Comparison of ENCODE assay signal across 16 cellular contexts in the genomic region with DNA sequence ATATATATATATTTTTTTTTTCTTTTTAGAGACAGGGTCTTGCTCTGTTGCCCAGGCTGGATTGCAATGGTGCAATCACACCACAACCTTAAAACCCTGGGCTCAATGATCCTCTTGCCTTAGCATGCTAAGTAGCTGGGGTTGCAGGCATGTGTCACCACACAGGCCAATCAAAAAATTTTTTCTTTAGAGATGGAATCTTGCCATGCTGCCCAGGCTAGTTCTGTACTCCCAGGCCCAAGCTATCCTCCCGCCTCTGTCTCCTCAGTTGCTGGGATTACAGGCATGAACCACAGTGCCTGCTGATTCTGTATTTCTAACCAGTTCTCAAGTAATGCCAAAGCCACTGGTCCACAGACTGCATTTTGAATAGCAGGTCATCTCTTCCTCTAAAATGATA.
DNase-seq lines count a peak whose midpoint lies in the region; ATAC-seq and TF ChIP-seq lines count a peak whose summit lies in the region.
"Had no signal": no experiment of that assay in that cellular context is flagged by ENCODE, and none has a peak within 500 bp of the region (broad histone marks: within the 10 kb centered on the region; RNA-seq: fewer than 3 reads in every experiment).

No MANE protein-coding gene starts in this region.

- no peaks in the 10 kb centered on the region for H3K9me3 Mint-ChIP-seq in stimulated activated naive CD8-positive, alpha-beta T cell treated with anti-CD3 and anti-CD28 coated beads, Interleukin-15, Interleukin-2, amounts not matched to agents 100 ng/mL and 50 ng/mL, for 24 hours
- peaks cover 26% of the 10 kb centered on the region for H3K9me3 Mint-ChIP-seq in mesothelial cell of epicardium
- H3K9me3 Mint-ChIP-seq: CD4-positive, alpha-beta T cell; GM23338 had no signal

- H3K27ac Mint-ChIP-seq in stimulated activated naive CD8-positive, alpha-beta T cell treated with anti-CD3 and anti-CD28 coated beads, Interleukin-15, Interleukin-2, amounts not matched to agents 100 ng/mL and 50 ng/mL, for 24 hours: peak overlapping the region; percentile 0
- H3K27ac Mint-ChIP-seq in mesothelial cell of epicardium: peak overlapping the region; percentile 6
- H3K27ac Mint-ChIP-seq: CD4-positive, alpha-beta T cell; GM23338 had no signal

- no peaks in the 10 kb centered on the region for H3K4me1 Mint-ChIP-seq in stimulated activated naive CD8-positive, alpha-beta T cell treated with anti-CD3 and anti-CD28 coated beads, Interleukin-15, Interleukin-2, amounts not matched to agents 100 ng/mL and 50 ng/mL, for 24 hours (ENCODE audit: low read depth)
- peaks cover 36% of the 10 kb centered on the region for H3K4me1 Mint-ChIP-seq in mesothelial cell of epicardium
- H3K4me1 Mint-ChIP-seq: GM23338 had no signal

- H3K4me1 ChIP-seq in uterus: peaks cover 0 to 7% of the 10 kb centered on the region in 2 donors
- H3K4me1 ChIP-seq: BE2C, Caco-2 had no signal

- no peak for TF ChIP-seq POLR2A in uterus (IDR thresholded peaks at IDR 0.05)

- H3K36me3 Mint-ChIP-seq in stimulated activated naive CD8-positive, alpha-beta T cell treated with anti-CD3 and anti-CD28 coated beads, Interleukin-15, Interleukin-2, amounts not matched to agents 100 ng/mL and 50 ng/mL, for 24 hours (ENCODE audit: low read depth): no peaks in the 10 kb centered on the region
- H3K36me3 Mint-ChIP-seq in mesothelial cell of epicardium: peaks cover 3% of the 10 kb centered on the region

- peaks cover 4% of the 10 kb centered on the region for H3K27me3 Mint-ChIP-seq in stimulated activated naive CD8-positive, alpha-beta T cell treated with anti-CD3 and anti-CD28 coated beads, Interleukin-15, Interleukin-2, amounts not matched to agents 100 ng/mL and 50 ng/mL, for 24 hours
- no peaks in the 10 kb centered on the region for H3K27me3 Mint-ChIP-seq in mesothelial cell of epicardium (ENCODE audit: low read depth)
- H3K27me3 Mint-ChIP-seq: CD4-positive, alpha-beta T cell had no signal

- TF ChIP-seq CTCF in mesothelial cell of epicardium (IDR thresholded peaks at IDR 0.05; ENCODE audit: unreplicated experiment) (no peak), uterus (IDR thresholded peaks at IDR 0.05) (no peak)

- intact Hi-C loops in uterus (cut with DNase I; ENCODE audit: low total_unique reads): no loop called here

- DNase-seq in stimulated activated naive CD8-positive, alpha-beta T cell treated with anti-CD3 and anti-CD28 coated beads, Interleukin-15, Interleukin-2, amounts not matched to agents 100 U/mL and 50 U/mL, for 24 hours: no peak
- no peak for DNase-seq in mesothelial cell of epicardium (ENCODE audit: low spot score in 2 of 2, unreplicated experiment in 2 of 2)
- no peak for DNase-seq in uterus
- no peak for DNase-seq in activated CD4-positive, alpha-beta T cell treated with anti-CD3 and anti-CD28 coated beads for 4 hours
- DNase-seq: 8988T; BE2C; C1 segment of cervical spinal cord; Caco-2; CD4-positive, alpha-beta T cell; HCEC 1CT had no signal

- no peak overlapping the region for H3K4me3 ChIP-seq in uterus
- H3K4me3 ChIP-seq: GM23338 had no signal

- no peak for ATAC-seq in stimulated activated naive CD8-positive, alpha-beta T cell treated with anti-CD3 and anti-CD28 coated beads, Interleukin-15, Interleukin-2, amounts not matched to agents 100 U/mL and 50 U/mL, for 24 hours
- ATAC-seq in esophagus mucosa (peak; percentile 20), GM18867 (IDR thresholded peaks at IDR 0.05; ENCODE audit: unreplicated experiment) (no peak), GM18519 (IDR thresholded peaks at IDR 0.05; ENCODE audit: low FRiP score, unreplicated experiment) (no peak)
- ATAC-seq: GM23338, HepG2 had no signal

- H3K36me3 ChIP-seq in uterus: no peaks in the 10 kb centered on the region
- H3K36me3 ChIP-seq: BE2C had no signal

- H3K27me3 ChIP-seq in uterus: no peaks in the 10 kb centered on the region
- H3K27me3 ChIP-seq: BE2C had no signal

- peak overlapping the region; percentile 55 to 64 for H3K27ac ChIP-seq in uterus

- H3K9me3 ChIP-seq in uterus: no peaks in the 10 kb centered on the region
- H3K9me3 ChIP-seq: BE2C, Caco-2 had no signal

- H3K4me3 Mint-ChIP-seq in stimulated activated naive CD8-positive, alpha-beta T cell treated with anti-CD3 and anti-CD28 coated beads, Interleukin-15, Interleukin-2, amounts not matched to agents 100 ng/mL and 50 ng/mL, for 24 hours: no peak overlapping the region
- no peak overlapping the region for H3K4me3 Mint-ChIP-seq in mesothelial cell of epicardium
- H3K4me3 Mint-ChIP-seq: CD4-positive, alpha-beta T cell; GM23338 had no signal
